ENCODE assay signal across 17 cellular contexts in the genomic region with DNA sequence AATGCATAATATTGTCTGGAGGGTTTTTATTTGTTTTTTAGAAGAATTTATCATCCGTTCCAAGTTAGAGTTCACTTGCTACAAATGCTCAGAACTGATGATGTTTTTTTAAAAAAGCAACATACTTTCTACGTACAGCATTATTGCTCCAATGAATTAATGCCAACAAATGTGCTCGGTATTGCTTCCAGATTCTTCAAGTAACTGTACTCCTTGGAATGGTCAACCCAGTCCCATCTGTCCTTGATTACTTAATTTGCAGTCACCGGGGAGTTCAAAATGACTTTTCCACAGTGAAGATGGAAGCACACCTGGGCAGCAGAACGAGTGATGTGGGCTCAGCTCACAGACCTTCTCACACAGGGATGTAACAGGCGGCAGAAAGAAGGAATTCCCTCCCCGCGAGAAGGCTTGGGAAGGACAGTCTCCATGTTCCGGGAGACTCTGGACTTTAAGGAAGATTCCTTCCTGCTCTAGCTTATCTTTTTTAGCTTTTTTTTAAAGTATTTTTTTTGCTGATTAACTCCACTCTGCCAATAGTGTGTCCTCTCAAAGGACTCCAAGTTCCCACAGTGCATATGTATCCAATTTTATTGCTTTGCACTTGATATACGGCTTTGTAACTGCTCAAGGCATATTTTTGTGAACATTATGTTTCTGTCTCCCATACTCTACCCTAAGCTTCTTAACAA.
A peak's percentile ranks its signal among the peaks of the same experiment; 100 is the strongest.
DNase-seq lines count a peak whose midpoint lies in the region; ATAC-seq and TF ChIP-seq lines count a peak whose summit lies in the region.
"Had no signal": no experiment of that assay in that cellular context is flagged by ENCODE, and none has a peak within 500 bp of the region (broad histone marks: within the 10 kb centered on the region; RNA-seq: fewer than 3 reads in every experiment).

No MANE protein-coding gene starts in this region.

- H3K4me3 Mint-ChIP-seq in activated naive CD8-positive, alpha-beta T cell treated with anti-CD3 and anti-CD28 coated beads, Interleukin-2, amount 50 U/mL, for 24 hours: no peak overlapping the region
- H3K4me3 Mint-ChIP-seq: immature natural killer cell; naive thymus-derived CD4-positive, alpha-beta T cell had no signal

- 85% methylated on average over 10 of the region's 10 CpGs for WGBS in thymus

- H3K9me3 ChIP-seq in iPS-20b (ENCODE audit: insufficient read depth, low read depth, low read length) (no peaks in the 10 kb centered on the region), thymus (ENCODE audit: control insufficient read depth) (no peaks in the 10 kb centered on the region)
- H3K9me3 ChIP-seq: thoracic aorta had no signal

- H3K4me1 ChIP-seq in iPS-20b (ENCODE audit: insufficient read depth, low read length): peaks cover 7% of the 10 kb centered on the region; the same call in 1 of the 2 replicates
- H3K4me1 ChIP-seq in thymus (ENCODE audit: control insufficient read depth, insufficient read depth, low read length): no peaks in the 10 kb centered on the region

- no peaks in the 10 kb centered on the region for H3K36me3 Mint-ChIP-seq in activated naive CD8-positive, alpha-beta T cell treated with anti-CD3 and anti-CD28 coated beads, Interleukin-2, amount 50 U/mL, for 24 hours (ENCODE audit: low read depth)
- H3K36me3 Mint-ChIP-seq: immature natural killer cell; naive thymus-derived CD4-positive, alpha-beta T cell had no signal

- H3K27ac Mint-ChIP-seq in activated naive CD8-positive, alpha-beta T cell treated with anti-CD3 and anti-CD28 coated beads, Interleukin-2, amount 50 U/mL, for 24 hours: no peak overlapping the region
- H3K27ac Mint-ChIP-seq: activated T-helper 2 cell treated with anti-CD3 and anti-CD28 coated beads, Interferon-gamma antibody, Interleukin-2, Interleukin-4, amounts not matched to agents 10 μg/mL and 5 μg/mL and 100 μg/mL, durations not matched to agents 14 hours and 24 hours and 36 hours; immature natural killer cell had no signal

- no peaks in the 10 kb centered on the region for H3K4me1 Mint-ChIP-seq in activated naive CD8-positive, alpha-beta T cell treated with anti-CD3 and anti-CD28 coated beads, Interleukin-2, amount 50 U/mL, for 24 hours
- H3K4me1 Mint-ChIP-seq: immature natural killer cell had no signal

- H3K4me3 ChIP-seq in iPS-20b (ENCODE audit: low read length) (no peak overlapping the region), thymus (ENCODE audit: low read length) (no peak overlapping the region)
- H3K4me3 ChIP-seq: skin epidermis, thoracic aorta had no signal

- DNase-seq in DMS79 treated with DMSO at 0.1 percent for 48 hours (lab: John Stamatoyannopoulos, UW) (peak; percentile 50), DMS79 (lab: John Stamatoyannopoulos, UW) (no peak), left lobe of liver (ENCODE audit: low spot score) (no peak), NCI-H446 (lab: John Stamatoyannopoulos, UW) (no peak)
- DNase-seq in activated naive CD8-positive, alpha-beta T cell treated with anti-CD3 and anti-CD28 coated beads, Interleukin-2, amount 50 U/mL, for 24 hours: no peak
- DNase-seq: activated CD4-positive, alpha-beta T cell treated with anti-CD3 and anti-CD28 coated beads, Interleukin-2, amount 50 U/mL, for 1 hour; erythroblast; immature natural killer cell; naive thymus-derived CD4-positive, alpha-beta T cell; NCI-H2171 treated with DMSO at 0.1 percent for 48 hours had no signal

- no peak for TF ChIP-seq CTCF in VCaP (conservative IDR thresholded peaks at IDR 0.05)

- peaks cover 17% of the 10 kb centered on the region for H3K27me3 Mint-ChIP-seq in activated naive CD8-positive, alpha-beta T cell treated with anti-CD3 and anti-CD28 coated beads, Interleukin-2, amount 50 U/mL, for 24 hours

- no peaks in the 10 kb centered on the region for H3K9me3 Mint-ChIP-seq in activated naive CD8-positive, alpha-beta T cell treated with anti-CD3 and anti-CD28 coated beads, Interleukin-2, amount 50 U/mL, for 24 hours
- H3K9me3 Mint-ChIP-seq: activated T-helper 2 cell treated with anti-CD3 and anti-CD28 coated beads, Interferon-gamma antibody, Interleukin-2, Interleukin-4, amounts not matched to agents 10 μg/mL and 5 μg/mL and 100 μg/mL, durations not matched to agents 14 hours and 24 hours and 36 hours; immature natural killer cell; naive thymus-derived CD4-positive, alpha-beta T cell had no signal

- H3K27me3 ChIP-seq in iPS-20b (ENCODE audit: insufficient read depth, low read length) (no peaks in the 10 kb centered on the region), thymus (ENCODE audit: control insufficient read depth, insufficient read depth) (no peaks in the 10 kb centered on the region)

- H3K36me3 ChIP-seq in iPS-20b (ENCODE audit: insufficient read depth, low read depth, low read length): no peaks in the 10 kb centered on the region
- H3K36me3 ChIP-seq in thymus (ENCODE audit: control insufficient read depth, insufficient read depth): no peaks in the 10 kb centered on the region
- H3K36me3 ChIP-seq: thoracic aorta had no signal

- H3K27ac ChIP-seq in VCaP: peak overlapping the region; percentile 25; the same call in 1 of the 2 replicates
- H3K27ac ChIP-seq in iPS-20b (ENCODE audit: low read length): no peak overlapping the region
- H3K27ac ChIP-seq in thymus (ENCODE audit: low read depth): peak overlapping the region; percentile 46
- H3K27ac ChIP-seq: 22Rv1, thoracic aorta had no signal

- H3K9ac ChIP-seq in iPS-20b (ENCODE audit: low read depth, low read length): peak overlapping the region; percentile 8; the same call in 1 of the 2 replicates

- no peak for ATAC-seq in activated naive CD8-positive, alpha-beta T cell treated with anti-CD3 and anti-CD28 coated beads, Interleukin-2, amount 50 U/mL, for 24 hours
- no peak for ATAC-seq in left lobe of liver
- ATAC-seq: naive thymus-derived CD4-positive, alpha-beta T cell had no signal
